Comparison of ENCODE assay signal across 8 cellular contexts in genomic region chr1:181172082-181172481, GRCh38.
"Had no signal": no experiment of that assay in that cellular context is flagged by ENCODE, and none has a peak within 500 bp of the region (broad histone marks: within the 10 kb centered on the region; RNA-seq: fewer than 3 reads in every experiment).

No MANE protein-coding gene starts in this region.

- ATAC-seq: GM12878 had no signal

- FAIRE-seq: G401.6, GM12878, GM12891, GM12892, GM18507, GM19239 had no signal

- H3K4me3 ChIP-seq: GM12878 had no signal

- DNase-seq: GDM1, GF-D8 had no signal
